In genomic region chr1:61636814-61637213, GRCh38 we compare ENCODE assay signal across 15 cellular contexts.
"Had no signal": no experiment of that assay in that cellular context is flagged by ENCODE, and none has a peak within 500 bp of the region (broad histone marks: within the 10 kb centered on the region; RNA-seq: fewer than 3 reads in every experiment).

No MANE protein-coding gene starts in this region.

- H3K36me3 ChIP-seq: brain microvascular endothelial cell, transverse colon had no signal

- H3K4me3 ChIP-seq: transverse colon had no signal

- H3K27me3 ChIP-seq: brain microvascular endothelial cell, transverse colon had no signal

- DNase-seq: activated effector memory CD4-positive, alpha-beta T cell treated with Interleukin-2 at 50 U/mL for 16 hours; activated T-cell treated with anti-CD3 and anti-CD28 coated beads, Interleukin-2, amount 50 U/mL, for 1 hour; brain microvascular endothelial cell; cerebellar nuclear complex; endodermal cell; foreskin melanocyte; head of caudate nucleus; mammary epithelial cell; naive thymus-derived CD4-positive, alpha-beta T cell; posterior cingulate gyrus; right cardiac atrium; small intestine; transverse colon had no signal

- H3K27ac Mint-ChIP-seq: activated naive CD4-positive, alpha-beta T cell treated with anti-CD3 and anti-CD28 coated beads, Interleukin-2, amount 50 U/mL, for 24 hours; endodermal cell; naive thymus-derived CD4-positive, alpha-beta T cell had no signal

- H3K36me3 Mint-ChIP-seq: activated naive CD4-positive, alpha-beta T cell treated with anti-CD3 and anti-CD28 coated beads, Interleukin-2, amount 50 U/mL, for 24 hours; naive thymus-derived CD4-positive, alpha-beta T cell had no signal

- ATAC-seq: activated CD4-positive, CD25-positive, alpha-beta regulatory T cell treated with anti-CD3 and anti-CD28 coated beads, Interleukin-2, amount 50 U/mL, for 24 hours; naive thymus-derived CD4-positive, alpha-beta T cell; right cardiac atrium had no signal

- H3K27ac ChIP-seq: brain microvascular endothelial cell had no signal

- H3K9me3 Mint-ChIP-seq: activated naive CD4-positive, alpha-beta T cell treated with anti-CD3 and anti-CD28 coated beads, Interleukin-2, amount 50 U/mL, for 24 hours; endodermal cell; naive thymus-derived CD4-positive, alpha-beta T cell had no signal

- H3K9me3 ChIP-seq: transverse colon had no signal

- H3K27me3 Mint-ChIP-seq: activated naive CD4-positive, alpha-beta T cell treated with anti-CD3 and anti-CD28 coated beads, Interleukin-2, amount 50 U/mL, for 24 hours had no signal

- H3K4me3 Mint-ChIP-seq: activated naive CD4-positive, alpha-beta T cell treated with anti-CD3 and anti-CD28 coated beads, Interleukin-2, amount 50 U/mL, for 24 hours; endodermal cell; naive thymus-derived CD4-positive, alpha-beta T cell had no signal

- FAIRE-seq: small intestine had no signal
